ENCODE assay signal across 8 cellular contexts in genomic region chr6:166956444-166957086, GRCh38. TPM values are rescaled to one million over a fixed set of nuclear protein-coding genes. Genes with fewer than 3 reads are reported as not detected.
DNase-seq lines count a peak whose midpoint lies in the region; TF ChIP-seq lines count a peak whose summit lies in the region.

TSS of gene RNASET2 (minus strand) at chr6:166956550. CDS start at chr6:166956182, 368 bp downstream.

- H3K4me1 ChIP-seq in SJCRH30 (no peaks in the 10 kb centered on the region), neuron (ENCODE audit: insufficient read depth, low read length) (peaks cover 8% of the 10 kb centered on the region)

- H3K27me3 ChIP-seq in H7 (ENCODE audit: control insufficient read depth, insufficient read depth, low read length) (peaks cover 7% of the 10 kb centered on the region), SJCRH30 (no peaks in the 10 kb centered on the region), neuron (ENCODE audit: insufficient read depth, low read length) (no peaks in the 10 kb centered on the region)

- H3K27ac ChIP-seq in SJCRH30, result peak within 1 kb of the TSS; percentile 38; the same call in 1 of the 2 replicates

- peak within 1 kb of the TSS; percentile 91 for H2AFZ ChIP-seq in neuron (ENCODE audit: low read depth, low read length)

- TF ChIP-seq CTCF in foreskin fibroblast (IDR thresholded peaks at IDR 0.05; ENCODE audit: low read depth, low read length), result no peak

- H3K36me3 ChIP-seq in H7 (replicated peaks; ENCODE audit: control insufficient read depth, insufficient read depth, low read length) (no peaks in the 10 kb centered on the region), SJCRH30 (no peaks in the 10 kb centered on the region), neuron (ENCODE audit: insufficient read depth, low read length) (no peaks in the 10 kb centered on the region)

- H3K9me3 ChIP-seq in SJCRH30 (replicated peaks) (no peaks in the 10 kb centered on the region), neuron (ENCODE audit: low read length) (no peaks in the 10 kb centered on the region)

- peak within 1 kb of the TSS; percentile 87 for H3K4me3 ChIP-seq in H7 (ENCODE audit: insufficient read depth, low read depth, low read length)
- peak within 1 kb of the TSS; percentile 91 for H3K4me3 ChIP-seq in SJCRH30
- H3K4me3 ChIP-seq in foreskin fibroblast (ENCODE audit: low read depth in 1 of 2, low read length in 2 of 2), result peak within 1 kb of the TSS; percentile 71
- peak within 1 kb of the TSS; percentile 81 for H3K4me3 ChIP-seq in neuron (ENCODE audit: low read length)

- peak; percentile 88 for DNase-seq in ELR (ENCODE audit: low read depth)
- DNase-seq in H7, result peak; percentile 98
- peak; percentile 84 for DNase-seq in M059J (ENCODE audit: low read depth)
- peak; percentile 93 to 95 for DNase-seq in SJCRH30
- peak; percentile 97 for DNase-seq in activated gamma-delta T cell treated with anti-CD3 and anti-CD28 coated beads, Interleukin-2, amount 50 U/mL, for 16 hours (ENCODE audit: low read depth)
- peak; percentile 91 to 97 for DNase-seq in foreskin fibroblast
- DNase-seq in stromal cell of bone marrow (ENCODE audit: low read depth), result peak; percentile 74

RNA-seq across cellular contexts. Expression of gene RNASET2, which starts in this region (rescaled TPM):
- total RNA-seq in H7 (2014; rRNA removed; shearing (Covaris generic)), result 27.8 and 41.3 TPM in 2 replicates
- total RNA-seq in M059J (2014; rRNA removed; shearing (Covaris generic)), result 31.7 and 33.3 TPM in 2 replicates
- total RNA-seq in SJCRH30 (2014; rRNA removed; shearing (Covaris generic)), result 17.2 and 18.9 TPM in 2 replicates

Comparison
In these comparisons a context has a peak if more than half of its experiments do, and no peak if none do; other contexts are left out.
1. Peak in every context shown above with its lines: DNase-seq, H3K4me3 ChIP-seq and H3K27ac ChIP-seq.